10 cellular contexts compared by ENCODE assay signal in genomic region chr16:1048442-1049112, GRCh38. TPM values are rescaled to one million over a fixed set of nuclear protein-coding genes. Genes with fewer than 3 reads are reported as not detected.
DNase-seq lines count a peak whose midpoint lies in the region; ATAC-seq and TF ChIP-seq lines count a peak whose summit lies in the region.
"Had no signal": no experiment of that assay in that cellular context is flagged by ENCODE, and none has a peak within 500 bp of the region (broad histone marks: within the 10 kb centered on the region; RNA-seq: fewer than 3 reads in every experiment).

No MANE protein-coding gene starts in this region.

- no peaks in the 10 kb centered on the region for H3F3A ChIP-seq in GM23248 (ENCODE audit: insufficient read depth)

- in situ Hi-C loops in GM23248 (cut with MboI): no loop called here
- in situ Hi-C loops in mammary epithelial cell (cut with MboI; ENCODE audit: low sequenced_read_pairs in 2 of 2): loop anchor here (10.0 to 25.0 kb wide), 2 partner anchors 234 to 236 kb away; partner anchors contain the start of gene GNG13 (in 1 of the 2)

- no peak overlapping the region for H3K4me3 Mint-ChIP-seq in activated naive CD8-positive, alpha-beta T cell treated with anti-CD3 and anti-CD28 coated beads for 36 hours

- H3K27ac ChIP-seq in GM23248 (no peak overlapping the region), layer of hippocampus (ENCODE audit: low read depth, low read length) (peak overlapping the region; percentile 96), vagina (no peak overlapping the region), mammary epithelial cell (ENCODE audit: insufficient read depth, low read depth, low read length) (no peak overlapping the region)

- ATAC-seq in HG02798 (IDR thresholded peaks at IDR 0.05; ENCODE audit: poor library complexity, unreplicated experiment): no peak

- H3K4me1 ChIP-seq in GM23248 (ENCODE audit: insufficient read depth) (no peaks in the 10 kb centered on the region), vagina (peaks cover 11% of the 10 kb centered on the region), mammary epithelial cell (ENCODE audit: insufficient read depth, low read length) (no peaks in the 10 kb centered on the region)

- no peak overlapping the region for H3K4me3 ChIP-seq in AG10803 (ENCODE audit: low read length)
- no peak overlapping the region for H3K4me3 ChIP-seq in GM23248
- H3K4me3 ChIP-seq in vagina: no peak overlapping the region
- no peak overlapping the region for H3K4me3 ChIP-seq in mammary epithelial cell (replicated peaks in 1 of 3; ENCODE audit: insufficient read depth in 1 of 3, low read depth in 2 of 3, low read length in 3 of 3)

- no peaks in the 10 kb centered on the region for H3K36me3 ChIP-seq in GM23248 (ENCODE audit: low read depth)
- H3K36me3 ChIP-seq in vagina: no peaks in the 10 kb centered on the region
- no peaks in the 10 kb centered on the region for H3K36me3 ChIP-seq in mammary epithelial cell (ENCODE audit: insufficient read depth, low read length)

- WGBS in GM23248 (ENCODE audit: low coverage in 1 of 2, low lambda C conversion rate in 2 of 2, missing lambda C conversion rate in 2 of 2), 2 experiments: 31 to 55% methylated on average over 11 to 28 of the region's 37 CpGs
- WGBS in mammary epithelial cell (ENCODE audit: low coverage, missing lambda C conversion rate): 18% methylated on average over 12 of the region's 37 CpGs

- dilution Hi-C loops in mammary epithelial cell (cut with HindIII; ENCODE audit: low sequenced_read_pairs): no loop called here

- H4K20me1 ChIP-seq in GM23248 (ENCODE audit: insufficient read depth) (no peaks in the 10 kb centered on the region), mammary epithelial cell (ENCODE audit: insufficient read depth, low read length) (no peaks in the 10 kb centered on the region)

- intact Hi-C loops in vagina (cut with DNase I): no loop called here
- intact Hi-C loops in mammary epithelial cell (cut with micrococcal nuclease): no loop called here

- no peaks in the 10 kb centered on the region for H3K27me3 Mint-ChIP-seq in activated naive CD8-positive, alpha-beta T cell treated with anti-CD3 and anti-CD28 coated beads for 36 hours

- H3K4me1 Mint-ChIP-seq in activated naive CD8-positive, alpha-beta T cell treated with anti-CD3 and anti-CD28 coated beads for 36 hours: no peaks in the 10 kb centered on the region

- CTCF ChIA-PET in mammary epithelial cell (lab: Charles Lee; ENCODE audit: low non-redundant PET): no interaction called here

- TF ChIP-seq POLR2A in vagina (IDR thresholded peaks at IDR 0.05): no peak

- DNase-seq in AG10803 (ENCODE audit: low read depth): peak; percentile 21
- peak; percentile 76 for DNase-seq in GM23248
- peak; percentile 33 for DNase-seq in activated naive CD8-positive, alpha-beta T cell treated with anti-CD3 and anti-CD28 coated beads for 36 hours
- DNase-seq in foreskin melanocyte: no peak
- no peak for DNase-seq in vagina (ENCODE audit: extremely low spot score in 2 of 2)
- no peak for DNase-seq in mammary epithelial cell

- H3K4me2 ChIP-seq in GM23248 (ENCODE audit: unreplicated experiment) (no peak overlapping the region), mammary epithelial cell (ENCODE audit: insufficient read depth, low read depth, low read length) (no peak overlapping the region)

- H3K27ac Mint-ChIP-seq in activated naive CD8-positive, alpha-beta T cell treated with anti-CD3 and anti-CD28 coated beads for 36 hours: no peak overlapping the region

- no peaks in the 10 kb centered on the region for H3K9me2 ChIP-seq in GM23248 (ENCODE audit: insufficient read depth)

- no peaks in the 10 kb centered on the region for H3K9me3 Mint-ChIP-seq in activated naive CD8-positive, alpha-beta T cell treated with anti-CD3 and anti-CD28 coated beads for 36 hours

- H2AFZ ChIP-seq in GM23248 (no peak overlapping the region), mammary epithelial cell (ENCODE audit: low read depth, low read length) (no peak overlapping the region)

- no TSS peak for BruUV-seq in mammary epithelial cell (replicated peaks; lab: Mats Ljungman, UMichigan)

- H3K36me3 Mint-ChIP-seq in activated naive CD8-positive, alpha-beta T cell treated with anti-CD3 and anti-CD28 coated beads for 36 hours: no peaks in the 10 kb centered on the region

- H3K27me3 ChIP-seq in GM23248 (replicated peaks; ENCODE audit: insufficient read depth) (0 out of 2 replicates have a peak, but pooled peaks cover 4% of the 10 kb centered on the region), layer of hippocampus (ENCODE audit: control insufficient read depth, insufficient read depth, low read length) (no peaks in the 10 kb centered on the region), vagina (no peaks in the 10 kb centered on the region), mammary epithelial cell (ENCODE audit: insufficient read depth, low read length) (peaks cover 17% of the 10 kb centered on the region)

- H3K9me3 ChIP-seq in GM23248 (ENCODE audit: low read depth) (no peaks in the 10 kb centered on the region), vagina (no peaks in the 10 kb centered on the region), mammary epithelial cell (replicated peaks; ENCODE audit: insufficient read depth, low read length) (no peaks in the 10 kb centered on the region)

- H3K9ac ChIP-seq in GM23248 (no peak overlapping the region), mammary epithelial cell (ENCODE audit: insufficient read depth, low read length) (no peak overlapping the region)

- TF ChIP-seq CTCF in AG10803 (conservative IDR thresholded peaks at IDR 0.05; ENCODE audit: low read length) (no peak), vagina (IDR thresholded peaks at IDR 0.05) (no peak), mammary epithelial cell (conservative IDR thresholded peaks at IDR 0.05 in 1 of 2, IDR thresholded peaks at IDR 0.05 in 1 of 2; ENCODE audit: extremely low read depth in 1 of 2, insufficient read depth in 1 of 2, low read depth in 1 of 2, low read length in 2 of 2) (no peak)

- H3K79me2 ChIP-seq in GM23248 (ENCODE audit: insufficient read depth): no peaks in the 10 kb centered on the region
- H3K79me2 ChIP-seq in mammary epithelial cell (ENCODE audit: insufficient read depth, low read length): no peaks in the 10 kb centered on the region

RNA-seq across cellular contexts. Expression of gene SSTR5, which starts 24.0 kb away (rescaled TPM):
- not detected in 2 replicates for total RNA-seq in GM23248 (2014; rRNA removed; shearing (Covaris generic))
- polyA plus RNA-seq in GM23248 (2016; fragmentation: Nextera tagmentation; extraction: Ambion mirVana) (not detected in 2 replicates), mammary epithelial cell (not detected)
- not detected for total RNA-seq in activated naive CD8-positive, alpha-beta T cell treated with anti-CD3 and anti-CD28 coated beads for 36 hours
- total RNA-seq in vagina (0.98 TPM), mammary epithelial cell (not detected)
- polyA minus RNA-seq in mammary epithelial cell: not detected
- total RNA-seq: kidney epithelial cell, subcutaneous adipose tissue had no signal

RNA-seq across cellular contexts. Expression of gene C1QTNF8, which starts 47.5 kb away (rescaled TPM):
- total RNA-seq in GM23248 (2014; rRNA removed; shearing (Covaris generic)): not detected in 2 replicates
- polyA plus RNA-seq in GM23248 (2016; fragmentation: Nextera tagmentation; extraction: Ambion mirVana) (not detected in 2 replicates), mammary epithelial cell (not detected)
- not detected for total RNA-seq in activated naive CD8-positive, alpha-beta T cell treated with anti-CD3 and anti-CD28 coated beads for 36 hours
- total RNA-seq in vagina (not detected), mammary epithelial cell (not detected)
- not detected for polyA minus RNA-seq in mammary epithelial cell
- total RNA-seq: kidney epithelial cell, subcutaneous adipose tissue had no signal

Comparison
In these comparisons a context has a peak if more than half of its experiments do, and no peak if none do; other contexts are left out.
1. DNase-seq: peak in AG10803 (single experiment), GM23248 (single experiment) and activated naive CD8-positive, alpha-beta T cell treated with anti-CD3 and anti-CD28 coated beads for 36 hours (single experiment); none in foreskin melanocyte (single experiment), vagina (0 of 2) and mammary epithelial cell (single experiment).